In the genomic region with DNA sequence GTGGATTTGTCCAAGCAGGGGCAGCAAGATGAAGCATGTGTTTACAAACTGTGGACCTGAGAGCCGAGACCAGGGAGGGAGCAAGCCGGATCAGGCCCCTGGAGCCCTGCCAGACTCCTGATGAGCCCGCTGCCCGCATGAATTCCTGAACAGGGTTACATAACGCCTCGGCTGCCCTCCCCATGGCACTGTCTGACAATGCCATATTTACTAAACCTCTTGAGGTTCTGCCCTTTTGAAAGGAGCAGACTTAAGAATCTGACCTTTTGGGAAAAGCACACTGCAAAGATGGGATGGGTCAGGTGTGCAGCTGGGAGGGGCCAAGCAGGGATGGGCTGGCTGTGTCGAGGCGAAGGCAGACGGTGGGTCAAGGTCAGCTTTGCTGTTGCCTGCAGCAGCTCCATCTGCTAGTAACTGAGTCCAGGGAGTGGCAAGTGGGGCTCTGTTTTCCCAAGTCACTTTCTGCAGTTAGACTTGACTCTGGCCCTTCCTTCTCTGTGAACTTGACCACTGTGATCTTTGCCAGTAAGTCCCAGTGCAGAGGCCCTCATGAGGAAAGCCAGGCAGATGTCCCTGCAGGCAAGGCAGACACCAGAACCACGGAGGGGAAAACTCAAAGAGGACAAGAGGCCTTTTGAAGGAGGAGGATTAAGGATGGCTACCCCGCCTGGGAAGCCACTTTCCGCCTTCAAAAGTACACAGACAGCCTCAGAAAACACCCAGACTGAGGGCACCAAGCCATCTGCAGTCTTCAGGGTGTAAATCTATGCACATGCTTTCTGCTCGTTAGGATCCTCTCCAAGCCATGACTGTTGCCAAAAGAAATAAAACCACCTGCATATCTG, we compare ENCODE assay signal across 9 cellular contexts.
DNase-seq lines count a peak whose midpoint lies in the region; ATAC-seq and TF ChIP-seq lines count a peak whose summit lies in the region.
"Had no signal": no experiment of that assay in that cellular context is flagged by ENCODE, and none has a peak within 500 bp of the region (broad histone marks: within the 10 kb centered on the region; RNA-seq: fewer than 3 reads in every experiment).

No MANE protein-coding gene starts in this region.

- H3K4me3 Mint-ChIP-seq in progenitor cell of endocrine pancreas (ENCODE audit: low read depth): no peak overlapping the region
- H3K4me3 Mint-ChIP-seq: dendritic cell treated with granulocyte-macrophage colony-stimulating factor and Interleukin-4, amounts not matched to agents 40 ng/mL and 50 ng/mL, for 4 days had no signal

- in situ Hi-C loops in Caki2 (cut with HindIII; ENCODE audit: low pct_unique_long_range_greater_than_20kb, low sequenced_read_pairs): no loop called here

- peak; percentile 57 for DNase-seq in Caki2 (ENCODE audit: low read depth)
- DNase-seq in amniotic epithelial cell (ENCODE audit: low read depth): peak; percentile 78
- DNase-seq in cardiac septum (ENCODE audit: low spot score): peak; percentile 74
- DNase-seq in progenitor cell of endocrine pancreas (ENCODE audit: low spot score, unreplicated experiment): no peak
- DNase-seq in T-helper 9 cell: no peak
- no peak for DNase-seq in OCI-M1 (lab: John Stamatoyannopoulos, UW)

- peaks cover 10% of the 10 kb centered on the region for H3K4me1 Mint-ChIP-seq in progenitor cell of endocrine pancreas (ENCODE audit: low read depth)

- ATAC-seq in HG02970 (IDR thresholded peaks at IDR 0.05; ENCODE audit: low FRiP score, unreplicated experiment) (no peak), HG02973 (IDR thresholded peaks at IDR 0.05; ENCODE audit: unreplicated experiment) (no peak)

- TF ChIP-seq CTCF in progenitor cell of endocrine pancreas (IDR thresholded peaks at IDR 0.05; ENCODE audit: unreplicated experiment): no peak

- H3K36me3 Mint-ChIP-seq in progenitor cell of endocrine pancreas (ENCODE audit: insufficient read depth): peaks cover 24% of the 10 kb centered on the region

- intact Hi-C loops in cardiac septum (cut with DNase I): no loop called here

- no peaks in the 10 kb centered on the region for H3K9me3 Mint-ChIP-seq in progenitor cell of endocrine pancreas (ENCODE audit: low read depth)
- H3K9me3 Mint-ChIP-seq: dendritic cell treated with granulocyte-macrophage colony-stimulating factor and Interleukin-4, amounts not matched to agents 40 ng/mL and 50 ng/mL, for 4 days had no signal

- peak overlapping the region; percentile 54 for H3K27ac Mint-ChIP-seq in progenitor cell of endocrine pancreas
- H3K27ac Mint-ChIP-seq: dendritic cell treated with granulocyte-macrophage colony-stimulating factor and Interleukin-4, amounts not matched to agents 40 ng/mL and 50 ng/mL, for 4 days had no signal

- no peaks in the 10 kb centered on the region for H3K27me3 Mint-ChIP-seq in progenitor cell of endocrine pancreas
- H3K27me3 Mint-ChIP-seq: dendritic cell treated with granulocyte-macrophage colony-stimulating factor and Interleukin-4, amounts not matched to agents 40 ng/mL and 50 ng/mL, for 4 days had no signal

Comparison
In these comparisons a context has a peak if more than half of its experiments do, and no peak if none do; other contexts are left out.
1. DNase-seq: peak in Caki2 (single experiment), amniotic epithelial cell (single experiment) and cardiac septum (single experiment); none in progenitor cell of endocrine pancreas (single experiment), T-helper 9 cell (single experiment) and OCI-M1 (single experiment).